16 cellular contexts compared by ENCODE assay signal in genomic region chr2:168369087-168369486, GRCh38.
"Had no signal": no experiment of that assay in that cellular context is flagged by ENCODE, and none has a peak within 500 bp of the region (broad histone marks: within the 10 kb centered on the region; RNA-seq: fewer than 3 reads in every experiment).

No MANE protein-coding gene starts in this region.

- H3K27ac Mint-ChIP-seq: activated CD4-positive, alpha-beta memory T cell treated with anti-CD3 and anti-CD28 coated beads, Interleukin-2, amount 10 ng/mL, durations not matched to agents 7 days and 5 days; activated CD8-positive, alpha-beta memory T cell treated with anti-CD3 and anti-CD28 coated beads, Interleukin-2, amount 10 ng/mL, durations not matched to agents 7 days and 5 days; activated naive CD4-positive, alpha-beta T cell treated with anti-CD3 and anti-CD28 coated beads, Interleukin-2, amount 10 ng/mL, durations not matched to agents 7 days and 5 days; natural killer cell treated with Interleukin-12 subunit alpha and Interleukin-12 subunit beta and Interleukin-15 and Interleukin-18, amount 100 ng/mL, for 72 hours; stimulated activated naive CD8-positive, alpha-beta T cell treated with anti-CD3 and anti-CD28 coated beads, Interleukin-15, Interleukin-2, amounts not matched to agents 100 ng/mL and 50 ng/mL, for 24 hours had no signal

- H3K27me3 Mint-ChIP-seq: activated CD4-positive, alpha-beta memory T cell treated with anti-CD3 and anti-CD28 coated beads, Interleukin-2, amount 10 ng/mL, durations not matched to agents 7 days and 5 days; natural killer cell treated with Interleukin-12 subunit alpha and Interleukin-12 subunit beta and Interleukin-15 and Interleukin-18, amount 100 ng/mL, for 72 hours; stimulated activated naive CD8-positive, alpha-beta T cell treated with anti-CD3 and anti-CD28 coated beads, Interleukin-15, Interleukin-2, amounts not matched to agents 100 ng/mL and 50 ng/mL, for 24 hours had no signal

- H3K9me3 Mint-ChIP-seq: activated naive CD4-positive, alpha-beta T cell treated with anti-CD3 and anti-CD28 coated beads, Interleukin-2, amount 10 ng/mL, durations not matched to agents 7 days and 5 days; stimulated activated naive CD8-positive, alpha-beta T cell treated with anti-CD3 and anti-CD28 coated beads, Interleukin-15, Interleukin-2, amounts not matched to agents 100 ng/mL and 50 ng/mL, for 24 hours had no signal

- DNase-seq: activated CD4-positive, alpha-beta memory T cell treated with anti-CD3 and anti-CD28 coated beads, Interleukin-2, amount 10 ng/mL, durations not matched to agents 7 days and 5 days; activated CD4-positive, alpha-beta T cell treated with anti-CD3 and anti-CD28 coated beads for 48 hours; activated CD8-positive, alpha-beta memory T cell treated with anti-CD3 and anti-CD28 coated beads, Interleukin-2, amount 10 ng/mL, durations not matched to agents 7 days and 5 days; activated effector memory CD4-positive, alpha-beta T cell treated with anti-CD3 and anti-CD28 coated beads, Interleukin-2, amount 50 U/mL, for 16 hours; activated naive CD4-positive, alpha-beta T cell treated with anti-CD3 and anti-CD28 coated beads, Interleukin-2, amount 10 ng/mL, durations not matched to agents 7 days and 5 days; activated T-cell treated with anti-CD3 and anti-CD28 coated beads for 4 hours; amygdala; cortex of kidney; heart left ventricle; ovary; spleen; substantia nigra; thyroid gland; upper lobe of right lung had no signal

- H3K36me3 Mint-ChIP-seq: activated CD8-positive, alpha-beta memory T cell treated with anti-CD3 and anti-CD28 coated beads, Interleukin-2, amount 10 ng/mL, durations not matched to agents 7 days and 5 days; activated naive CD4-positive, alpha-beta T cell treated with anti-CD3 and anti-CD28 coated beads, Interleukin-2, amount 10 ng/mL, durations not matched to agents 7 days and 5 days had no signal

- H3K4me3 Mint-ChIP-seq: activated CD4-positive, alpha-beta memory T cell treated with anti-CD3 and anti-CD28 coated beads, Interleukin-2, amount 10 ng/mL, durations not matched to agents 7 days and 5 days; activated CD8-positive, alpha-beta memory T cell treated with anti-CD3 and anti-CD28 coated beads, Interleukin-2, amount 10 ng/mL, durations not matched to agents 7 days and 5 days; activated naive CD4-positive, alpha-beta T cell treated with anti-CD3 and anti-CD28 coated beads, Interleukin-2, amount 10 ng/mL, durations not matched to agents 7 days and 5 days; natural killer cell treated with Interleukin-12 subunit alpha and Interleukin-12 subunit beta and Interleukin-15 and Interleukin-18, amount 100 ng/mL, for 72 hours; stimulated activated naive CD8-positive, alpha-beta T cell treated with anti-CD3 and anti-CD28 coated beads, Interleukin-15, Interleukin-2, amounts not matched to agents 100 ng/mL and 50 ng/mL, for 24 hours had no signal

- ATAC-seq: activated CD8-positive, alpha-beta memory T cell treated with anti-CD3 and anti-CD28 coated beads, Interleukin-2, amount 10 ng/mL, durations not matched to agents 7 days and 5 days; heart left ventricle; natural killer cell treated with Interleukin-12 subunit alpha and Interleukin-12 subunit beta and Interleukin-15 and Interleukin-18, amount 100 ng/mL, for 72 hours; upper lobe of right lung had no signal
